Comparison of ENCODE assay signal across 8 cellular contexts in the genomic region with DNA sequence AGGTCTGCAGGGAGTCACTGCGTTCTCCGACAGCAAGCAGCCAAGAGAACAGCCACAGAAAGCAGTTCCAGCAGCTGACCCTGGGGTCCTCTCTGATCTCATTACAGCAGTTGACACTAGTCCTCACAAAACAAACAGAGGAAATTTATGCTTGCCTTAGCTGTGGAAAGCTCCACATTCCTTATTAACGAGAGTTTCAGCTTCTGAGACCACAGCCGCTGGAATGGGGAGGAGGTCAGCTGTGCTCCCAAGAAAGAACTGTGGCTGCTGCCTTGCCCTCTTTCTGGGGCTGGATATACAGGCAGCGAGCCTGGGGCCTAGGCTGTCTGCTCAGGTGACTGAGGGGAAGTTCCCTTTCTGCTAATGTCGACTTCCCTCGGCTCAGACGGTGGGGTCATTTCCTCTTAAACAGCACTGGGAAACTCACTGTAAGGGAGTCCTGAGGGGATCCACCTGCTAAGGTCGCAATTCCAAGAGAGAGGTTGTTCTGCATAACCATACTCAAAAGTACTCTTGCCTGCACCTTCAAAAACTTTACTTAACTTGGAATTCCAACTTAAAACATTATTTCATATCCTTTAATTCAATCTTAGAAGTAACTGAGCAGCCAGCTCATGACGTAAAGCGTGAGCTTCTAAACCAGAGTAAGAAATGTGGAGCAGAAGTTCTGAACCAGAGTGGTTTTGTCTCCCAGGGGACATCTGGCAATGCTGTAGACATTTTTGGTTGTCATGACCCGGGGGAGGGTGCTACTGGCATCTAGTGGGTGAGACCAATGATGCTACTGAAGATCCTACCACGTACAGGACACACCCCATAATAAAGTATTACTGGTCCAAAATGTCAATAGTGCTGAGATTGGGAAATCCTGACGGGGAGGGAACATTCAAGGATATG.
A peak's percentile ranks its signal among the peaks of the same experiment; 100 is the strongest.
DNase-seq lines count a peak whose midpoint lies in the region; ATAC-seq and TF ChIP-seq lines count a peak whose summit lies in the region.

No MANE protein-coding gene starts in this region.

- H3K9ac ChIP-seq in HUES6 (ENCODE audit: low read length) = peak overlapping the region; percentile 18

- H3K36me3 ChIP-seq in CD4-positive, CD25-positive, alpha-beta regulatory T cell (ENCODE audit: control insufficient read depth, insufficient read depth, low read length) = no peaks in the 10 kb centered on the region
- H3K36me3 ChIP-seq in HUES6 (ENCODE audit: control insufficient read depth, insufficient read depth, low read length) (no peaks in the 10 kb centered on the region), WERI-Rb-1 (no peaks in the 10 kb centered on the region)

- TF ChIP-seq CTCF in WERI-Rb-1 (IDR thresholded peaks at IDR 0.05; ENCODE audit: low read depth, low read length) = no peak

- DNase-seq in CD4-positive, CD25-positive, alpha-beta regulatory T cell = peak; percentile 31 to 64 (median 50)
- DNase-seq in activated naive CD8-positive, alpha-beta T cell treated with anti-CD3 and anti-CD28 coated beads for 36 hours = peak; percentile 60
- peak; percentile 7 for DNase-seq in midbrain (lab: John Stamatoyannopoulos, UW)
- DNase-seq in NCI-H446 (lab: John Stamatoyannopoulos, UW) = no peak
- DNase-seq in anterior cingulate cortex (lab: John Stamatoyannopoulos, UW) = no peak
- DNase-seq in WERI-Rb-1 = no peak

- H3K27ac ChIP-seq in CD4-positive, CD25-positive, alpha-beta regulatory T cell (ENCODE audit: insufficient read depth, low read length, poor library complexity, severe bottlenecking) = peak overlapping the region; percentile 64
- H3K27ac ChIP-seq in HUES6 (ENCODE audit: low read depth, low read length) (no peak overlapping the region; the same call in 1 of the 2 replicates), WERI-Rb-1 (no peak overlapping the region)

- peak; percentile 45 to 50 for ATAC-seq in CD4-positive, CD25-positive, alpha-beta regulatory T cell (ENCODE audit: low read depth in 2 of 2)
- peak; percentile 48 for ATAC-seq in GM19468 (IDR thresholded peaks at IDR 0.05; ENCODE audit: extremely low read depth, unreplicated experiment)

- H3K4me1 ChIP-seq in CD4-positive, CD25-positive, alpha-beta regulatory T cell (ENCODE audit: control insufficient read depth, insufficient read depth, low read length, poor library complexity, severe bottlenecking) = peaks cover 17% of the 10 kb centered on the region
- H3K4me1 ChIP-seq in HUES6 (ENCODE audit: control insufficient read depth, insufficient read depth, low read length) = peaks cover 55% of the 10 kb centered on the region

- H3K4me3 ChIP-seq in CD4-positive, CD25-positive, alpha-beta regulatory T cell (ENCODE audit: low read depth, low read length) = no peak overlapping the region
- H3K4me3 ChIP-seq in HUES6 (ENCODE audit: low read depth, low read length) (no peak overlapping the region), WERI-Rb-1 (ENCODE audit: low read depth, low read length) (no peak overlapping the region)

- peak overlapping the region in 1 of 3 donors; percentile 91 for H3K27ac Mint-ChIP-seq in CD4-positive, CD25-positive, alpha-beta regulatory T cell
- H3K27ac Mint-ChIP-seq in activated naive CD8-positive, alpha-beta T cell treated with anti-CD3 and anti-CD28 coated beads for 36 hours = no peak overlapping the region

- peaks cover 6% of the 10 kb centered on the region for H3K27me3 Mint-ChIP-seq in CD4-positive, CD25-positive, alpha-beta regulatory T cell
- H3K27me3 Mint-ChIP-seq in activated naive CD8-positive, alpha-beta T cell treated with anti-CD3 and anti-CD28 coated beads for 36 hours = no peaks in the 10 kb centered on the region

- no peaks in the 10 kb centered on the region for H3K9me3 ChIP-seq in CD4-positive, CD25-positive, alpha-beta regulatory T cell (ENCODE audit: control insufficient read depth in 2 of 2, low read length in 2 of 2)
- no peaks in the 10 kb centered on the region for H3K9me3 ChIP-seq in HUES6 (ENCODE audit: control insufficient read depth, insufficient read depth, low read depth, low read length)
- H3K9me3 ChIP-seq in WERI-Rb-1 (ENCODE audit: severe bottlenecking) = no peaks in the 10 kb centered on the region

- no peaks in the 10 kb centered on the region for H3K27me3 ChIP-seq in CD4-positive, CD25-positive, alpha-beta regulatory T cell (ENCODE audit: control insufficient read depth, insufficient read depth, low read length)
- H3K27me3 ChIP-seq in HUES6 (ENCODE audit: control insufficient read depth, insufficient read depth, low read length) (no peaks in the 10 kb centered on the region), WERI-Rb-1 (ENCODE audit: insufficient read depth, low read depth, severe bottlenecking) (no peaks in the 10 kb centered on the region)

- no peaks in the 10 kb centered on the region for H3K9me3 Mint-ChIP-seq in CD4-positive, CD25-positive, alpha-beta regulatory T cell
- H3K9me3 Mint-ChIP-seq in activated naive CD8-positive, alpha-beta T cell treated with anti-CD3 and anti-CD28 coated beads for 36 hours = no peaks in the 10 kb centered on the region

- H3K4me3 Mint-ChIP-seq in CD4-positive, CD25-positive, alpha-beta regulatory T cell = peak overlapping the region; percentile 43 to 71 (median 44)
- H3K4me3 Mint-ChIP-seq in activated naive CD8-positive, alpha-beta T cell treated with anti-CD3 and anti-CD28 coated beads for 36 hours = peak overlapping the region; percentile 68

- peaks cover under 1% of the 10 kb centered on the region for H3K36me3 Mint-ChIP-seq in CD4-positive, CD25-positive, alpha-beta regulatory T cell
- peaks cover 40% of the 10 kb centered on the region for H3K36me3 Mint-ChIP-seq in activated naive CD8-positive, alpha-beta T cell treated with anti-CD3 and anti-CD28 coated beads for 36 hours

- H3K4me1 Mint-ChIP-seq in CD4-positive, CD25-positive, alpha-beta regulatory T cell = peaks cover 12 to 35% (median 21%) of the 10 kb centered on the region in 4 donors
- H3K4me1 Mint-ChIP-seq in activated naive CD8-positive, alpha-beta T cell treated with anti-CD3 and anti-CD28 coated beads for 36 hours = peaks cover 44% of the 10 kb centered on the region

Comparison
In these comparisons a context has a peak if more than half of its experiments do, and no peak if none do; other contexts are left out.
1. DNase-seq: peak in CD4-positive, CD25-positive, alpha-beta regulatory T cell (3 of 3), activated naive CD8-positive, alpha-beta T cell treated with anti-CD3 and anti-CD28 coated beads for 36 hours (single experiment) and midbrain (single experiment); none in NCI-H446 (0 of 2), anterior cingulate cortex (0 of 58) and WERI-Rb-1 (single experiment).